In the genomic region with DNA sequence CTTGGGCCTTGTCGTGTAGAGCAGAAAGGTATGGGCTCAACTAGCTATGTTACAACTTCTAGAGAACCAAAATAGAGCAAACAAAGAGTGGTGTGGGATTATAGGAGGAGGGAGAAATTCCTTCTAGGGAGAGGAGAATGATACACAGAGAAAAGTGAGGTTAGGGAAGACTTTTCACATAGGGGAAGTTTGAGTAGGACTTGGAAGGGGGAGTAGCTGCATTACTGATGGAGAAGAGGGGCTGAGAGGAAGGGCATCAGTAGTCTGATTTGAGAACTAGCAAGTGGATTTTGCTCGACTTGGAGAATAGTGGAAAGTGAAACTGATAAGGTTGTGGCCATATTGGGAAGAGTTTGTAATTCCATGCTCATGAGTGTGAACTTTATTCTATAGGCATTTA, we compare ENCODE assay signal across 19 cellular contexts. TPM values are rescaled to one million over a fixed set of nuclear protein-coding genes. Genes with fewer than 3 reads are reported as not detected.
DNase-seq lines count a peak whose midpoint lies in the region; ATAC-seq, FAIRE-seq and TF ChIP-seq lines count a peak whose summit lies in the region.
"Had no signal": no experiment of that assay in that cellular context is flagged by ENCODE, and none has a peak within 500 bp of the region (broad histone marks: within the 10 kb centered on the region; RNA-seq: fewer than 3 reads in every experiment).

No MANE protein-coding gene starts in this region.

- intact Hi-C loops in activated CD4-positive, alpha-beta T cell treated with anti-CD3 and anti-CD28 coated beads for 36 hours (cut with DNase I, micrococcal nuclease): loop anchor here (10.0 kb wide), 4 partner anchors 113 to 1487 kb away; a partner anchor contains a TSS

- H3K27ac ChIP-seq in keratinocyte (ENCODE audit: control insufficient read depth, insufficient read depth, low read length): no peak overlapping the region
- H3K27ac ChIP-seq: A549, right lobe of liver, transverse colon had no signal

- peaks cover 3% of the 10 kb centered on the region for H4K20me1 ChIP-seq in keratinocyte (ENCODE audit: control insufficient read depth, extremely low read depth, insufficient read depth, low read length)

- no peak for ATAC-seq in activated CD4-positive, alpha-beta T cell treated with anti-CD3 and anti-CD28 coated beads for 36 hours
- ATAC-seq in WTC11 (no peak), HG03159 (IDR thresholded peaks at IDR 0.05; ENCODE audit: unreplicated experiment) (no peak)
- no peak for ATAC-seq in stimulated activated effector memory CD8-positive, alpha-beta T cell treated with anti-CD3 and anti-CD28 coated beads, Interleukin-12 subunit alpha, Interleukin-12 subunit beta, amount 100 ng/mL, for 72 hours
- ATAC-seq: A549, HCT116 had no signal

- peak overlapping the region; percentile 19 for H3K27ac Mint-ChIP-seq in activated CD4-positive, alpha-beta T cell treated with anti-CD3 and anti-CD28 coated beads for 36 hours
- H3K27ac Mint-ChIP-seq in WTC11: peak overlapping the region; percentile 30; the same call in 1 of the 2 replicates
- H3K27ac Mint-ChIP-seq in stimulated activated effector memory CD8-positive, alpha-beta T cell treated with anti-CD3 and anti-CD28 coated beads, Interleukin-12 subunit alpha, Interleukin-12 subunit beta, amount 100 ng/mL, for 72 hours: peak overlapping the region; percentile 7
- H3K27ac Mint-ChIP-seq: endodermal cell; T-helper 2 cell treated with Interferon-gamma antibody and Interleukin-4, amounts not matched to agents 5 μg/mL and 100 μg/mL, for 36 hours had no signal

- FAIRE-seq in keratinocyte (lab: Jason Lieb, UNC): no peak
- FAIRE-seq: A549 had no signal

- H3K9me3 Mint-ChIP-seq in activated CD4-positive, alpha-beta T cell treated with anti-CD3 and anti-CD28 coated beads for 36 hours (ENCODE audit: low read depth): no peaks in the 10 kb centered on the region
- H3K9me3 Mint-ChIP-seq in WTC11: no peaks in the 10 kb centered on the region
- H3K9me3 Mint-ChIP-seq in stimulated activated effector memory CD8-positive, alpha-beta T cell treated with anti-CD3 and anti-CD28 coated beads, Interleukin-12 subunit alpha, Interleukin-12 subunit beta, amount 100 ng/mL, for 72 hours: no peaks in the 10 kb centered on the region
- H3K9me3 Mint-ChIP-seq: endodermal cell; T-helper 2 cell treated with Interferon-gamma antibody and Interleukin-4, amounts not matched to agents 5 μg/mL and 100 μg/mL, for 36 hours had no signal

- peaks cover 11% of the 10 kb centered on the region for H3K36me3 Mint-ChIP-seq in activated CD4-positive, alpha-beta T cell treated with anti-CD3 and anti-CD28 coated beads for 36 hours (ENCODE audit: low read depth)
- no peaks in the 10 kb centered on the region for H3K36me3 Mint-ChIP-seq in WTC11
- H3K36me3 Mint-ChIP-seq in stimulated activated effector memory CD8-positive, alpha-beta T cell treated with anti-CD3 and anti-CD28 coated beads, Interleukin-12 subunit alpha, Interleukin-12 subunit beta, amount 100 ng/mL, for 72 hours: peaks cover 7% of the 10 kb centered on the region

- H3K79me2 ChIP-seq in keratinocyte (ENCODE audit: control insufficient read depth, insufficient read depth, low read length): peaks cover 97% of the 10 kb centered on the region

- no peak overlapping the region for H3K4me3 ChIP-seq in keratinocyte (ENCODE audit: control insufficient read depth in 2 of 3, extremely low read depth in 1 of 3, insufficient read depth in 2 of 3, low read depth in 1 of 3, low read length in 3 of 3)
- H3K4me3 ChIP-seq: A549, right lobe of liver, transverse colon had no signal

- POLR2A ChIA-PET in activated CD4-positive, alpha-beta T cell treated with anti-CD3 and anti-CD28 coated beads for 36 hours (lab: Charles Lee): no interaction called here
- POLR2A ChIA-PET in WTC11 (lab: Charles Lee): interaction anchor here (0.5 kb wide), 1 partner anchor 706 kb away, joined by 3 read pairs; no protein-coding TSS in a partner anchor

- H3K9me3 ChIP-seq in keratinocyte (ENCODE audit: control insufficient read depth, low read depth, low read length): no peaks in the 10 kb centered on the region
- H3K9me3 ChIP-seq: A549, right lobe of liver, transverse colon had no signal

- H2AFZ ChIP-seq in keratinocyte (ENCODE audit: control insufficient read depth, low read length): no peak overlapping the region

- in situ Hi-C loops in GM13977 (cut with MboI; ENCODE audit: low pct_unique_long_range_greater_than_20kb, low sequenced_read_pairs, unreplicated experiment): no loop called here

- H3K4me1 Mint-ChIP-seq in activated CD4-positive, alpha-beta T cell treated with anti-CD3 and anti-CD28 coated beads for 36 hours: peaks cover 71% of the 10 kb centered on the region
- peaks cover 49% of the 10 kb centered on the region for H3K4me1 Mint-ChIP-seq in WTC11
- peaks cover 68% of the 10 kb centered on the region for H3K4me1 Mint-ChIP-seq in stimulated activated effector memory CD8-positive, alpha-beta T cell treated with anti-CD3 and anti-CD28 coated beads, Interleukin-12 subunit alpha, Interleukin-12 subunit beta, amount 100 ng/mL, for 72 hours

- peak overlapping the region; percentile 6 for H3K4me2 ChIP-seq in keratinocyte (ENCODE audit: control insufficient read depth, extremely low read depth, insufficient read depth, low read depth, low read length)
- H3K4me2 ChIP-seq: A549 had no signal

- H3K9ac ChIP-seq in keratinocyte (ENCODE audit: control insufficient read depth, extremely low read depth, insufficient read depth, low read length): no peak overlapping the region

- DNase-seq in activated CD4-positive, alpha-beta T cell treated with anti-CD3 and anti-CD28 coated beads for 36 hours: no peak
- DNase-seq in activated CD4-positive, alpha-beta T cell treated with anti-CD3 and anti-CD28 coated beads for 4 hours: no peak
- DNase-seq in WTC11 (ENCODE audit: low spot score): no peak
- DNase-seq in keratinocyte (ENCODE audit: low read depth, low spot score): no peak
- DNase-seq in stimulated activated effector memory CD8-positive, alpha-beta T cell treated with anti-CD3 and anti-CD28 coated beads, Interleukin-12 subunit alpha, Interleukin-12 subunit beta, amount 100 ng/mL, for 72 hours (ENCODE audit: low spot score in 2 of 2): no peak
- DNase-seq in SW480 (ENCODE audit: low spot score): no peak
- DNase-seq in GM13977 (ENCODE audit: low spot score): no peak
- DNase-seq: activated CD8-positive, alpha-beta memory T cell treated with anti-CD3 and anti-CD28 coated beads, Interleukin-2, amount 50 U/mL, for 4 hours; activated naive CD4-positive, alpha-beta T cell treated with anti-CD3 and anti-CD28 coated beads, Interleukin-2, amount 50 U/mL, for 16 hours; endodermal cell; foreskin fibroblast; mammary epithelial cell; right lobe of liver; stimulated activated CD4-positive, alpha-beta T cell treated with anti-CD3 and anti-CD28 coated beads, Interleukin-2, amount 100 ng/mL, for 48 hours; transverse colon had no signal

- no peak overlapping the region for H3K4me3 Mint-ChIP-seq in activated CD4-positive, alpha-beta T cell treated with anti-CD3 and anti-CD28 coated beads for 36 hours
- no peak overlapping the region for H3K4me3 Mint-ChIP-seq in WTC11
- H3K4me3 Mint-ChIP-seq in stimulated activated effector memory CD8-positive, alpha-beta T cell treated with anti-CD3 and anti-CD28 coated beads, Interleukin-12 subunit alpha, Interleukin-12 subunit beta, amount 100 ng/mL, for 72 hours: no peak overlapping the region
- H3K4me3 Mint-ChIP-seq: endodermal cell; T-helper 2 cell treated with Interferon-gamma antibody and Interleukin-4, amounts not matched to agents 5 μg/mL and 100 μg/mL, for 36 hours had no signal

- H3K4me1 ChIP-seq in keratinocyte (ENCODE audit: control insufficient read depth, extremely low read depth, insufficient read depth, low read length): peaks cover 41% of the 10 kb centered on the region

- no peaks in the 10 kb centered on the region for H3K9me1 ChIP-seq in keratinocyte (ENCODE audit: control insufficient read depth, extremely low read depth, insufficient read depth, low read length)

- H3K27me3 Mint-ChIP-seq in activated CD4-positive, alpha-beta T cell treated with anti-CD3 and anti-CD28 coated beads for 36 hours: no peaks in the 10 kb centered on the region
- no peaks in the 10 kb centered on the region for H3K27me3 Mint-ChIP-seq in WTC11 (ENCODE audit: low read depth)

- dilution Hi-C loops in keratinocyte (cut with MboI; ENCODE audit: extremely low pct_ligation_motif_present, low sequenced_read_pairs): no loop called here

- H3K36me3 ChIP-seq in keratinocyte (ENCODE audit: control insufficient read depth in 2 of 2, extremely low read depth in 1 of 2, insufficient read depth in 2 of 2, low read length in 2 of 2): no peaks in the 10 kb centered on the region
- H3K36me3 ChIP-seq: right lobe of liver, transverse colon had no signal

- CTCF ChIA-PET in activated CD4-positive, alpha-beta T cell treated with anti-CD3 and anti-CD28 coated beads for 36 hours (lab: Charles Lee): interaction anchor here (1.1 kb wide), 1 partner anchor 22 kb away, joined by 5 read pairs; no protein-coding TSS in a partner anchor
- CTCF ChIA-PET in WTC11 (lab: Charles Lee): interaction anchor here (0.8 to 2.4 kb wide), 2 partner anchors 10 to 212 kb away, joined by 3 to 13 read pairs; no protein-coding TSS in a partner anchor

- no peak for TF ChIP-seq CTCF in WTC11 (IDR thresholded peaks at IDR 0.05)
- TF ChIP-seq CTCF in keratinocyte (optimal IDR thresholded peaks at IDR 0.05 in 1 of 3, IDR thresholded peaks at IDR 0.05 in 1 of 3, conservative IDR thresholded peaks at IDR 0.05 in 1 of 3; ENCODE audit: extremely low read depth in 1 of 3, insufficient read depth in 2 of 3, low read length in 3 of 3): no peak
- no peak for TF ChIP-seq CTCF in GM13977 (IDR thresholded peaks at IDR 0.05; ENCODE audit: extremely low read depth, insufficient read depth, missing control alignments)

- no peaks in the 10 kb centered on the region for H3K27me3 ChIP-seq in keratinocyte (ENCODE audit: control insufficient read depth, extremely low read depth, insufficient read depth, low read length)
- H3K27me3 ChIP-seq: right lobe of liver, transverse colon had no signal

TF ChIP-seq in WTC11, 78 proteins besides CTCF, POLR2A, EP300 and RAD21 (continues in another document):
- TF ChIP-seq ETV6 (CRISPR knock-in tag; IDR thresholded peaks at IDR 0.05): no peak
- TF ChIP-seq, protein P1, sequence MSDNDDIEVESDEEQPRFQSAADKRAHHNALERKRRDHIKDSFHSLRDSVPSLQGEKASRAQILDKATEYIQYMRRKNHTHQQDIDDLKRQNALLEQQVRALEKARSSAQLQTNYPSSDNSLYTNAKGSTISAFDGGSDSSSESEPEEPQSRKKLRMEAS (CRISPR knock-in tag; IDR thresholded peaks at IDR 0.05): no peak

RNA-seq across cellular contexts. Expression of a gene that starts 6.1 kb away (rescaled TPM):
- 10 to 100 TPM; 20.5 to 28.9 TPM for total RNA-seq in activated CD4-positive, alpha-beta T cell treated with anti-CD3 and anti-CD28 coated beads for 36 hours
- 16.4 to 18.3 TPM (median 16.4 TPM) in 3 replicates for total RNA-seq in WTC11 (2021)
- 9.2 to 12.6 TPM (median 10.4 TPM) in 3 replicates for polyA plus RNA-seq in keratinocyte
- polyA plus RNA-seq in keratinocyte (2011; ENCODE audit: low read depth): 3.1 TPM
- polyA plus RNA-seq in keratinocyte (2011; cell fraction: cytosol; rRNA removed): 6.7 and 7.0 TPM in 2 replicates
- 20.3 and 25.7 TPM in 2 replicates for polyA plus RNA-seq in keratinocyte (2011; cell fraction: nucleus; rRNA removed)
- 7.1 and 8.3 TPM in 2 replicates for polyA plus RNA-seq in keratinocyte (2012; ENCODE audit: low replicate concordance)
- polyA minus RNA-seq in keratinocyte: 17.2 to 28.9 TPM (median 22.8 TPM) in 3 replicates
- 9.0 TPM for polyA minus RNA-seq in keratinocyte (2011; cell fraction: cytosol; rRNA and poly(A)+ RNA removed)
- 12.3 and 29.0 TPM in 2 replicates for polyA minus RNA-seq in keratinocyte (2011; cell fraction: nucleus; rRNA and poly(A)+ RNA removed)
